In the genomic region with DNA sequence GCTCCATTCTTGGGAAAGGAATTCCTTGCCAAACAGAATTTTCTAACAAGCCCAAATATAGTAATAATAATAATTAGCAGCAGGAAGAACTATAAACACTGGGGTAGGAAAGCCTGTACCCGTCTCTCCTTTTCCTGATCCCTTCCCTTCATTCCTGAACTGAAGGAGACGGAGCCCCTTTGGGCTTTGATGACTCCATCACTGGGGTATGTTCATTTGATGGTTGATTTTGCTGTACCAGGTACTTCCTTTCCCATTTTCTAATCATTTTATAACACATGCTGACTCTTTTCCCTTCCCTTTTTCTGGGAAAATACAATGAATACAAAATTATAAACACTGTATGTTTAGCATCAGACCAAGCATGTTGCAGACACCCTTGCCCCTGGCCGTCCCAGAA, we compare ENCODE assay signal across 16 cellular contexts.
"Had no signal": no experiment of that assay in that cellular context is flagged by ENCODE, and none has a peak within 500 bp of the region (broad histone marks: within the 10 kb centered on the region; RNA-seq: fewer than 3 reads in every experiment).

No MANE protein-coding gene starts in this region.

- DNase-seq: activated CD4-positive, alpha-beta T cell treated with anti-CD3 and anti-CD28 coated beads, Interleukin-2, amount 10 ng/mL, durations not matched to agents 7 days and 5 days; activated CD8-positive, alpha-beta memory T cell treated with anti-CD3 and anti-CD28 coated beads for 24 hours; activated naive CD4-positive, alpha-beta T cell; activated naive CD8-positive, alpha-beta T cell treated with anti-CD3 and anti-CD28 coated beads, Interleukin-2, amount 10 ng/mL, durations not matched to agents 7 days and 5 days; anterior cingulate cortex; heart right ventricle; mucosa of descending colon; naive thymus-derived CD4-positive, alpha-beta T cell; T-cell; T-helper 9 cell; upper lobe of right lung had no signal

- H3K27ac ChIP-seq: gastroesophageal sphincter, heart right ventricle, skin epidermis, suprapubic skin, upper lobe of right lung had no signal

- H3K4me3 ChIP-seq: gastroesophageal sphincter, heart right ventricle, mucosa of descending colon, skin epidermis, suprapubic skin, upper lobe of right lung had no signal

- ATAC-seq: gastroesophageal sphincter; heart right ventricle; left lobe of liver; mucosa of descending colon; naive thymus-derived CD4-positive, alpha-beta T cell; right cardiac atrium; T-cell; upper lobe of right lung had no signal

- H3K36me3 ChIP-seq: gastroesophageal sphincter, heart right ventricle, suprapubic skin, upper lobe of right lung had no signal

- H3K27me3 ChIP-seq: gastroesophageal sphincter, heart right ventricle, suprapubic skin, upper lobe of right lung had no signal

- H3K9me3 ChIP-seq: gastroesophageal sphincter, heart right ventricle, mucosa of descending colon, suprapubic skin, upper lobe of right lung had no signal
